ENCODE assay signal across 8 cellular contexts in genomic region chr10:127990846-127991542, GRCh38.
A peak's percentile ranks its signal among the peaks of the same experiment; 100 is the strongest.
DNase-seq lines count a peak whose midpoint lies in the region; ATAC-seq, FAIRE-seq and TF ChIP-seq lines count a peak whose summit lies in the region.

No MANE protein-coding gene starts in this region.

- no peak for FAIRE-seq in A549 (lab: Jason Lieb, UNC)

- TF ChIP-seq RAD21 in A549 (conservative IDR thresholded peaks at IDR 0.05 in 1 of 2, IDR thresholded peaks at IDR 0.05 in 1 of 2) (no peak), Ishikawa (IDR thresholded peaks at IDR 0.05; ENCODE audit: low read depth) (0 out of 2 replicates have a peak, but pooled peaks have one; percentile 6)

- TF ChIP-seq POLR2A in A549 (IDR thresholded peaks at IDR 0.05; ENCODE audit: low read length) (no peak), thyroid gland (IDR thresholded peaks at IDR 0.05) (no peak), prostate gland (IDR thresholded peaks at IDR 0.05) (no peak)

- intact Hi-C loops in thyroid gland (cut with DNase I) (no loop called here), prostate gland (cut with DNase I) (no loop called here)

- H3K4me1 ChIP-seq in A549 = peaks cover 16% of the 10 kb centered on the region
- peaks cover 0 to 7% of the 10 kb centered on the region in 2 donors for H3K4me1 ChIP-seq in muscle layer of duodenum (ENCODE audit: control insufficient read depth in 1 of 2, insufficient read depth in 2 of 2, low read length in 2 of 2)
- peaks cover 24 to 28% of the 10 kb centered on the region in 2 donors for H3K4me1 ChIP-seq in thyroid gland
- H3K4me1 ChIP-seq in prostate gland (replicated peaks) = no peaks in the 10 kb centered on the region

- WGBS in A549 (ENCODE audit: missing lambda C conversion rate) = 11% methylated on average over 15 of the region's 15 CpGs
- WGBS in thyroid gland, 2 donors = 19 to 20% methylated on average over 15 of the region's 15 CpGs
- WGBS in prostate gland = 57% methylated on average over 15 of the region's 15 CpGs

- H3K36me3 ChIP-seq in muscle layer of duodenum (ENCODE audit: control insufficient read depth in 1 of 2, insufficient read depth in 2 of 2, low read length in 2 of 2) = no peaks in the 10 kb centered on the region
- no peaks in the 10 kb centered on the region for H3K36me3 ChIP-seq in thyroid gland
- no peaks in the 10 kb centered on the region for H3K36me3 ChIP-seq in prostate gland

- peak overlapping the region; percentile 23; the same call in 2 of the 3 replicates for H3K4me3 ChIP-seq in A549
- H3K4me3 ChIP-seq in muscle layer of duodenum (ENCODE audit: low read depth in 1 of 2, low read length in 2 of 2) = no peak overlapping the region
- H3K4me3 ChIP-seq in thyroid gland (replicated peaks in 1 of 3) = no peak overlapping the region
- H3K4me3 ChIP-seq in prostate gland = no peak overlapping the region

- peak overlapping the region; percentile 68 for H3K4me2 ChIP-seq in A549

- CTCF ChIA-PET in A549 (lab: Yijun Ruan, JAX) = interaction anchor here (0.6 to 4.7 kb wide), 6 partner anchors 10 to 197 kb away, joined by 3 to 18 read pairs (median 4); no protein-coding TSS in a partner anchor

- H3K27ac ChIP-seq in A549 = peak overlapping the region; percentile 23 to 84; a peak in 4 of 6 replicates
- H3K27ac ChIP-seq in muscle layer of duodenum (ENCODE audit: low read length) = peak overlapping the region; percentile 33
- H3K27ac ChIP-seq in thyroid gland = peak overlapping the region; percentile 3 to 89 (median 80)
- H3K27ac ChIP-seq in prostate gland = no peak overlapping the region

- H3K27me3 ChIP-seq in muscle layer of duodenum (ENCODE audit: low read depth, low read length) (no peaks in the 10 kb centered on the region), thyroid gland (no peaks in the 10 kb centered on the region), prostate gland (replicated peaks; ENCODE audit: insufficient read depth) (peaks cover 2% of the 10 kb centered on the region)

- no peak for TF ChIP-seq EP300 in A549 (IDR thresholded peaks at IDR 0.05)
- TF ChIP-seq EP300 in Ishikawa (IDR thresholded peaks at IDR 0.05; ENCODE audit: borderline replicate concordance) = peak; percentile 78

- peak; percentile 22 to 35 for DNase-seq in A549 (ENCODE audit: low read depth in 1 of 2, low spot score in 1 of 2)
- DNase-seq in activated naive CD8-positive, alpha-beta T cell treated with anti-CD3 and anti-CD28 coated beads, Interleukin-2, amount 50 U/mL, for 16 hours (ENCODE audit: low read depth, low spot score) = peak; percentile 29
- DNase-seq in thyroid gland = no peak
- DNase-seq in prostate gland (ENCODE audit: low spot score) = no peak
- no peak for DNase-seq in NCI-H446 (lab: John Stamatoyannopoulos, UW)
- DNase-seq in LoVo (ENCODE audit: low spot score) = no peak

- peak; percentile 64 to 69; a peak in 5 of 6 replicates for ATAC-seq in A549

- H3K9me3 ChIP-seq in A549 (no peaks in the 10 kb centered on the region), muscle layer of duodenum (ENCODE audit: control insufficient read depth in 1 of 2, low read length in 2 of 2) (no peaks in the 10 kb centered on the region), thyroid gland (no peaks in the 10 kb centered on the region), prostate gland (no peaks in the 10 kb centered on the region)

- POLR2A ChIA-PET in A549 (lab: Yijun Ruan, JAX) = no interaction called here

- no peak for TF ChIP-seq CTCF in A549 (IDR thresholded peaks at IDR 0.05)
- no peak for TF ChIP-seq CTCF in thyroid gland (IDR thresholded peaks at IDR 0.05)
- TF ChIP-seq CTCF in prostate gland (IDR thresholded peaks at IDR 0.05) = no peak

TF ChIP-seq in A549, 52 proteins besides CTCF, POLR2A, EP300 and RAD21:
- TF ChIP-seq ZFP36 (IDR thresholded peaks at IDR 0.05; ENCODE audit: borderline replicate concordance, partially characterized antibody) = no peak
- TF ChIP-seq HOXA7 (CRISPR knock-in tag; IDR thresholded peaks at IDR 0.05) = no peak
- TF ChIP-seq, protein P1, sequence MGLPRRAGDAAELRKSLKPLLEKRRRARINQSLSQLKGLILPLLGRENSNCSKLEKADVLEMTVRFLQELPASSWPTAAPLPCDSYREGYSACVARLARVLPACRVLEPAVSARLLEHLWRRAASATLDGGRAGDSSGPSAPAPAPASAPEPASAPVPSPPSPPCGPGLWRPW (IDR thresholded peaks at IDR 0.05) = no peak
- no peak for TF ChIP-seq NFE2L2 (conservative IDR thresholded peaks at IDR 0.05; ENCODE audit: low read length)
- no peak for TF ChIP-seq SMC3 (IDR thresholded peaks at IDR 0.05)
- no peak for TF ChIP-seq PHF8 (IDR thresholded peaks at IDR 0.05; ENCODE audit: borderline replicate concordance, low read depth)
- no peak for TF ChIP-seq NR3C1 (IDR thresholded peaks at IDR 0.05)
- no peak for TF ChIP-seq RARB (CRISPR knock-in tag; IDR thresholded peaks at IDR 0.05)

TF ChIP-seq in Ishikawa, 13 proteins besides CTCF, POLR2A, EP300 and RAD21:
- TF ChIP-seq, protein P2, sequence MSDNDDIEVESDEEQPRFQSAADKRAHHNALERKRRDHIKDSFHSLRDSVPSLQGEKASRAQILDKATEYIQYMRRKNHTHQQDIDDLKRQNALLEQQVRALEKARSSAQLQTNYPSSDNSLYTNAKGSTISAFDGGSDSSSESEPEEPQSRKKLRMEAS (IDR thresholded peaks at IDR 0.05) = peak; percentile 47; the same call in 1 of the 2 replicates
- TF ChIP-seq TAF1 (IDR thresholded peaks at IDR 0.05; ENCODE audit: low read depth) (no peak), TEAD4 (IDR thresholded peaks at IDR 0.05) (peak; percentile 67), NFIC (IDR thresholded peaks at IDR 0.05) (peak; percentile 86), TCF12 (IDR thresholded peaks at IDR 0.05; ENCODE audit: low read depth) (peak; percentile 56; the same call in 1 of the 2 replicates), CREB1 (IDR thresholded peaks at IDR 0.05; ENCODE audit: low read depth) (no peak), CEBPB (IDR thresholded peaks at IDR 0.05) (no peak), REST (IDR thresholded peaks at IDR 0.05; ENCODE audit: low read depth) (no peak), YY1 (IDR thresholded peaks at IDR 0.05; ENCODE audit: low read depth) (no peak), FOXM1 (IDR thresholded peaks at IDR 0.05; ENCODE audit: borderline replicate concordance, low read depth) (no peak; the same call in 1 of the 2 replicates), EGR1 (IDR thresholded peaks at IDR 0.05) (peak; percentile 40; the same call in 1 of the 2 replicates), ZBTB7A (IDR thresholded peaks at IDR 0.05; ENCODE audit: low read depth) (no peak)
- TF ChIP-seq, protein P3, sequence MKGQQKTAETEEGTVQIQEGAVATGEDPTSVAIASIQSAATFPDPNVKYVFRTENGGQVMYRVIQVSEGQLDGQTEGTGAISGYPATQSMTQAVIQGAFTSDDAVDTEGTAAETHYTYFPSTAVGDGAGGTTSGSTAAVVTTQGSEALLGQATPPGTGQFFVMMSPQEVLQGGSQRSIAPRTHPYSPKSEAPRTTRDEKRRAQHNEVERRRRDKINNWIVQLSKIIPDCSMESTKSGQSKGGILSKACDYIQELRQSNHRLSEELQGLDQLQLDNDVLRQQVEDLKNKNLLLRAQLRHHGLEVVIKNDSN (IDR thresholded peaks at IDR 0.05) = no peak

Comparison
In these comparisons a context has a peak if more than half of its experiments do, and no peak if none do; other contexts are left out.
1. DNase-seq: peak in A549 (2 of 2) and activated naive CD8-positive, alpha-beta T cell treated with anti-CD3 and anti-CD28 coated beads, Interleukin-2, amount 50 U/mL, for 16 hours (single experiment); none in thyroid gland (0 of 2), prostate gland (single experiment), NCI-H446 (0 of 2) and LoVo (single experiment).
2. H3K27ac ChIP-seq: peak in A549 (2 of 2), muscle layer of duodenum (single experiment) and thyroid gland (3 of 3); none in prostate gland (0 of 2).